Comparison of ENCODE assay signal across 32 cellular contexts in genomic region chr1:228879164-228879563, GRCh38.
DNase-seq lines count a peak whose midpoint lies in the region; ATAC-seq, FAIRE-seq and TF ChIP-seq lines count a peak whose summit lies in the region.
"Had no signal": no experiment of that assay in that cellular context is flagged by ENCODE, and none has a peak within 500 bp of the region (broad histone marks: within the 10 kb centered on the region; RNA-seq: fewer than 3 reads in every experiment).

No MANE protein-coding gene starts in this region.

- no peak overlapping the region for H3K4me3 Mint-ChIP-seq in stimulated activated naive CD8-positive, alpha-beta T cell treated with anti-CD3 and anti-CD28 coated beads, Interleukin-15, amount 100 ng/mL, for 72 hours
- H3K4me3 Mint-ChIP-seq: B cell; CD14-positive monocyte; CD4-positive, alpha-beta memory T cell; CD4-positive, alpha-beta T cell; CD4-positive, CD25-positive, alpha-beta regulatory T cell; CD8-positive, alpha-beta memory T cell; CD8-positive, alpha-beta T cell had no signal

- H3K27me3 ChIP-seq in K562 (ENCODE audit: control insufficient read depth in 2 of 2, insufficient read depth in 2 of 2, low read length in 2 of 2): peaks cover 0 to 19% of the 10 kb centered on the region in 2 experiments; a peak in 3 of 5 replicates
- H3K27me3 ChIP-seq in Karpas-422 (ENCODE audit: low read length): no peaks in the 10 kb centered on the region
- H3K27me3 ChIP-seq: BE2C; BLaER1; BLaER1 treated with 17β-estradiol and CSF1 and Interleukin-3, amounts not matched to agents 10 nM and 100 nM had no signal

- H3K4me1 ChIP-seq in HEK293 (ENCODE audit: control insufficient read depth, insufficient read depth, low read length) (no peaks in the 10 kb centered on the region), K562 (replicated peaks in 1 of 2; ENCODE audit: control insufficient read depth in 2 of 2, insufficient read depth in 2 of 2, low read length in 2 of 2) (no peaks in the 10 kb centered on the region), Karpas-422 (ENCODE audit: low read length) (peaks cover 9% of the 10 kb centered on the region)
- H3K4me1 ChIP-seq: A549; BLaER1; BLaER1 treated with 17β-estradiol and CSF1 and Interleukin-3, amounts not matched to agents 10 nM and 100 nM; Caco-2 had no signal

- H3K27ac Mint-ChIP-seq in stimulated activated naive CD8-positive, alpha-beta T cell treated with anti-CD3 and anti-CD28 coated beads, Interleukin-15, amount 100 ng/mL, for 72 hours: no peak overlapping the region
- H3K27ac Mint-ChIP-seq: B cell; CD14-positive monocyte; CD4-positive, alpha-beta memory T cell; CD4-positive, alpha-beta T cell; CD4-positive, CD25-positive, alpha-beta regulatory T cell; CD8-positive, alpha-beta memory T cell; CD8-positive, alpha-beta T cell had no signal

- H3K9me3 ChIP-seq in HEK293 (ENCODE audit: control insufficient read depth, insufficient read depth, low read depth, low read length) (no peaks in the 10 kb centered on the region), K562 (replicated peaks; ENCODE audit: control insufficient read depth, insufficient read depth, low read depth, low read length) (no peaks in the 10 kb centered on the region), Karpas-422 (ENCODE audit: low read length) (no peaks in the 10 kb centered on the region)
- H3K9me3 ChIP-seq: A549, BE2C had no signal

- H3K36me3 ChIP-seq in HEK293 (ENCODE audit: control insufficient read depth in 2 of 2, insufficient read depth in 1 of 2, low read length in 2 of 2) (no peaks in the 10 kb centered on the region), K562 (ENCODE audit: control insufficient read depth, insufficient read depth, low read length) (no peaks in the 10 kb centered on the region), Karpas-422 (ENCODE audit: insufficient read depth, low read length) (no peaks in the 10 kb centered on the region)
- H3K36me3 ChIP-seq: BE2C; BLaER1; BLaER1 treated with 17β-estradiol and CSF1 and Interleukin-3, amounts not matched to agents 10 nM and 100 nM had no signal

- no peak overlapping the region for H2AFZ ChIP-seq in K562 (ENCODE audit: low read depth, low read length)
- H2AFZ ChIP-seq in Karpas-422 (ENCODE audit: low read length): no peak overlapping the region

- H3K9me3 Mint-ChIP-seq in stimulated activated naive CD8-positive, alpha-beta T cell treated with anti-CD3 and anti-CD28 coated beads, Interleukin-15, amount 100 ng/mL, for 72 hours: peaks cover 0 to 23% of the 10 kb centered on the region in 2 donors
- H3K9me3 Mint-ChIP-seq: CD8-positive, alpha-beta T cell had no signal

- H3K27ac ChIP-seq in HEK293 (ENCODE audit: extremely low read depth, low read depth, low read length): no peak overlapping the region
- no peak overlapping the region for H3K27ac ChIP-seq in K562 (ENCODE audit: extremely low read depth, low read depth, low read length)
- no peak overlapping the region for H3K27ac ChIP-seq in Karpas-422 (ENCODE audit: low read length)
- H3K27ac ChIP-seq: 22Rv1; A549; BLaER1; BLaER1 treated with 17β-estradiol and CSF1 and Interleukin-3, amounts not matched to agents 10 nM and 100 nM; C4-2B had no signal

- intact Hi-C loops in K562 (cut with micrococcal nuclease): no loop called here

- no peaks in the 10 kb centered on the region for H3K4me1 Mint-ChIP-seq in stimulated activated naive CD8-positive, alpha-beta T cell treated with anti-CD3 and anti-CD28 coated beads, Interleukin-15, amount 100 ng/mL, for 72 hours
- H3K4me1 Mint-ChIP-seq: B cell; CD4-positive, alpha-beta memory T cell; CD4-positive, CD25-positive, alpha-beta regulatory T cell had no signal

- H3K9ac ChIP-seq in K562 (ENCODE audit: insufficient read depth in 1 of 2, low read depth in 2 of 2, low read length in 2 of 2) (no peak overlapping the region), Karpas-422 (ENCODE audit: low read length) (no peak overlapping the region)
- H3K9ac ChIP-seq: BLaER1; BLaER1 treated with 17β-estradiol and CSF1 and Interleukin-3, amounts not matched to agents 10 nM and 100 nM had no signal

- no peaks in the 10 kb centered on the region for H3K79me2 ChIP-seq in K562 (ENCODE audit: control insufficient read depth, insufficient read depth, low read length)
- H3K79me2 ChIP-seq in Karpas-422 (ENCODE audit: low read length): no peaks in the 10 kb centered on the region

- TF ChIP-seq EP300 in K562 (IDR thresholded peaks at IDR 0.05; ENCODE audit: low read length): no peak

- H4K20me1 ChIP-seq in K562 (replicated peaks; ENCODE audit: control insufficient read depth, insufficient read depth, low read length): no peaks in the 10 kb centered on the region
- H4K20me1 ChIP-seq in Karpas-422 (ENCODE audit: insufficient read depth, low read depth, low read length): no peaks in the 10 kb centered on the region
- H4K20me1 ChIP-seq: BLaER1; BLaER1 treated with 17β-estradiol and CSF1 and Interleukin-3, amounts not matched to agents 10 nM and 100 nM had no signal

- H3K9me2 ChIP-seq in Karpas-422 (replicated peaks; ENCODE audit: insufficient read depth, low read length): no peaks in the 10 kb centered on the region

- in situ Hi-C loops in K562 (cut with MboI): no loop called here

- no peak for TF ChIP-seq POLR2A in K562 (conservative IDR thresholded peaks at IDR 0.05)

- WGBS in K562 (ENCODE audit: insufficient coverage, low coverage, missing lambda C conversion rate): 0% methylated on average over 2 of the region's 2 CpGs

- no peak for TF ChIP-seq RAD21 in K562 (CRISPR knock-in tag; conservative IDR thresholded peaks at IDR 0.05 in 1 of 2, IDR thresholded peaks at IDR 0.05 in 1 of 2)

- H3K4me3 ChIP-seq in HEK293 (ENCODE audit: low read depth, low read length) (no peak overlapping the region), K562 (no peak overlapping the region), Karpas-422 (ENCODE audit: low read length) (no peak overlapping the region)
- H3K4me3 ChIP-seq: A549; BLaER1; BLaER1 treated with 17β-estradiol and CSF1 and Interleukin-3, amounts not matched to agents 10 nM and 100 nM had no signal

- POLR2A ChIA-PET in HEK293 (lab: Yijun Ruan, JAX): no interaction called here
- POLR2A ChIA-PET in K562 (lab: Yijun Ruan, JAX): no interaction called here

- H3K4me2 ChIP-seq in K562 (ENCODE audit: insufficient read depth, low read length): no peak overlapping the region
- no peak overlapping the region for H3K4me2 ChIP-seq in Karpas-422 (ENCODE audit: low read depth, low read length, poor library complexity, severe bottlenecking)
- H3K4me2 ChIP-seq: A549; BLaER1; BLaER1 treated with 17β-estradiol and CSF1 and Interleukin-3, amounts not matched to agents 10 nM and 100 nM had no signal

- ATAC-seq in K562: no peak
- no peak for ATAC-seq in stimulated activated naive CD8-positive, alpha-beta T cell treated with anti-CD3 and anti-CD28 coated beads, Interleukin-15, amount 100 ng/mL, for 72 hours
- ATAC-seq: A549; CD8-positive, alpha-beta T cell had no signal

- TF ChIP-seq CTCF in HEK293 (tag by site-specific recombination; IDR thresholded peaks at IDR 0.05): no peak
- no peak for TF ChIP-seq CTCF in K562 (IDR thresholded peaks at IDR 0.05 in 2 of 3, conservative IDR thresholded peaks at IDR 0.05 in 1 of 3; ENCODE audit: insufficient read depth in 2 of 3, low read depth in 1 of 3, low read length in 3 of 3)

- H3K27me3 Mint-ChIP-seq in stimulated activated naive CD8-positive, alpha-beta T cell treated with anti-CD3 and anti-CD28 coated beads, Interleukin-15, amount 100 ng/mL, for 72 hours: no peaks in the 10 kb centered on the region
- H3K27me3 Mint-ChIP-seq: CD4-positive, alpha-beta T cell had no signal

- FAIRE-seq in K562 (lab: Jason Lieb, UNC): no peak
- FAIRE-seq: A204.1, A549 had no signal

- no peaks in the 10 kb centered on the region for H3K9me1 ChIP-seq in K562 (ENCODE audit: control insufficient read depth, insufficient read depth, low read length)

- CTCF ChIA-PET in HEK293 (lab: Yijun Ruan, JAX) (no interaction called here), K562 (lab: Yijun Ruan, JAX; ENCODE audit: low intra/inter-chr PET ratio) (no interaction called here)

- no peak for DNase-seq in K562 (ENCODE audit: extremely low read depth in 1 of 4, low spot score in 3 of 4)
- DNase-seq in stimulated activated naive CD8-positive, alpha-beta T cell treated with anti-CD3 and anti-CD28 coated beads, Interleukin-15, amount 100 ng/mL, for 72 hours: no peak
- DNase-seq in Karpas-422: no peak
- DNase-seq: 8988T; ACHN; AML-193; BE2C; C1 segment of cervical spinal cord; Caco-2; Calu3; CD4-positive, alpha-beta memory T cell; CD4-positive, alpha-beta T cell; CD4-positive, CD25-positive, alpha-beta regulatory T cell; CD8-positive, alpha-beta memory T cell; CD8-positive, alpha-beta T cell; COR-L47; DMS 273 treated with DMSO at 0.1 percent for 48 hours; DMS153; DMS53; DMS79; DMS79 treated with DMSO at 0.1 percent for 48 hours; DND-41; EL had no signal

- no TSS peak for BruUV-seq in K562 (replicated peaks; lab: Mats Ljungman, UMichigan)

TF ChIP-seq in HEK293, 187 proteins besides CTCF, POLR2A, EP300 and RAD21 (continues in another document):
- TF ChIP-seq ZNF350 (tag by site-specific recombination; IDR thresholded peaks at IDR 0.05): no peak
- TF ChIP-seq ZNF146 (tag by site-specific recombination; IDR thresholded peaks at IDR 0.05): peak; percentile 97

TF ChIP-seq in K562, 482 proteins besides CTCF, POLR2A, EP300 and RAD21:
- no peak for TF ChIP-seq LCOR (CRISPR knock-in tag; IDR thresholded peaks at IDR 0.05)
- TF ChIP-seq RNF2 (IDR thresholded peaks at IDR 0.05): no peak
- TF ChIP-seq ZNF146 (CRISPR knock-in tag; IDR thresholded peaks at IDR 0.05; ENCODE audit: unreplicated experiment): peak; percentile 43

Comparison
In these comparisons a context has a peak if more than half of its experiments do, and no peak if none do; other contexts are left out.
1. Of the 44 proteins assayed by ChIP-seq in both K562 and HEK293: peak only in K562: none; only in HEK293: none; in both: ZNF146; in neither: 43.